In the genomic region with DNA sequence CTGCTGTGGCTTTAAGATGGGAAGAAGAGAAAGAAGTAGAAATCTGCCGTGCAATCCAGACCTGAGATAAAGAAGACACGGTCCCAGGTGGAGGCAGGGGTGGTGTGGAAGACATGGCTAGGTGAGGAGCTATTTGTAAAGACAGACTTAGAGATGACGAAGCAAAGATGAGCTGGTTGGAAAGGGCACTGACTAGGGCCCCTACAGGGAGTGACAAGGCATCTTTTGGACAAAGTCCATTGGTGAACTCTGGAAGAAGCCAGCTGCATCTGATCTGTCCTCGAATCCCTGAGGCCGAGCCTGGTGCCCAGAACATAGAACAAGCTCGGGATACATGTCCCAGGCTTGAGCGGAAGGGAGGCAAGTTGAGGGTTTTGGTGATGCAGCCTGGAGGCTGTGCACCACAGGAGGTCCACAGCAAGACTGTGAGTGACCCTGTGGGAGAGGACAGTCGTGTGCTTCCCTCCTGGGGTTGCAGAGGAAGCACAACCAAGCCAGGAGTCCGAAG, we compare ENCODE assay signal across 1 cellular context.
TF ChIP-seq lines count a peak whose summit lies in the region.

No MANE protein-coding gene starts in this region.

TF ChIP-seq in IMR-90, 13 proteins besides CTCF, POLR2A, EP300 and RAD21 (continued from another document):
- TF ChIP-seq SMC3 (IDR thresholded peaks at IDR 0.05; ENCODE audit: low read depth, low read length): no peak
- no peak for TF ChIP-seq MXI1 (IDR thresholded peaks at IDR 0.05; ENCODE audit: borderline replicate concordance, low read depth, low read length)
- TF ChIP-seq FOS (IDR thresholded peaks at IDR 0.05; ENCODE audit: low read depth, low read length): no peak
- no peak for TF ChIP-seq RFX5 (IDR thresholded peaks at IDR 0.05; ENCODE audit: low read depth, low read length)
- TF ChIP-seq NFE2L2 (IDR thresholded peaks at IDR 0.05; ENCODE audit: low read depth, low read length): no peak
- TF ChIP-seq MAZ (IDR thresholded peaks at IDR 0.05; ENCODE audit: borderline replicate concordance, low read depth, low read length): no peak
- no peak for TF ChIP-seq CEBPB (IDR thresholded peaks at IDR 0.05; ENCODE audit: low read depth, low read length)
- TF ChIP-seq CHD1 (IDR thresholded peaks at IDR 0.05; ENCODE audit: low read depth, low read length): no peak
- TF ChIP-seq MAFK (IDR thresholded peaks at IDR 0.05; ENCODE audit: low read depth, low read length): no peak
- TF ChIP-seq BHLHE40 (IDR thresholded peaks at IDR 0.05; ENCODE audit: low read depth, low read length): no peak
- TF ChIP-seq, protein P1, sequence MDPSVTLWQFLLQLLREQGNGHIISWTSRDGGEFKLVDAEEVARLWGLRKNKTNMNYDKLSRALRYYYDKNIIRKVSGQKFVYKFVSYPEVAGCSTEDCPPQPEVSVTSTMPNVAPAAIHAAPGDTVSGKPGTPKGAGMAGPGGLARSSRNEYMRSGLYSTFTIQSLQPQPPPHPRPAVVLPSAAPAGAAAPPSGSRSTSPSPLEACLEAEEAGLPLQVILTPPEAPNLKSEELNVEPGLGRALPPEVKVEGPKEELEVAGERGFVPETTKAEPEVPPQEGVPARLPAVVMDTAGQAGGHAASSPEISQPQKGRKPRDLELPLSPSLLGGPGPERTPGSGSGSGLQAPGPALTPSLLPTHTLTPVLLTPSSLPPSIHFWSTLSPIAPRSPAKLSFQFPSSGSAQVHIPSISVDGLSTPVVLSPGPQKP (IDR thresholded peaks at IDR 0.05; ENCODE audit: borderline replicate concordance, low read depth, low read length): no peak
